Comparison of ENCODE assay signal across 8 cellular contexts in the genomic region with DNA sequence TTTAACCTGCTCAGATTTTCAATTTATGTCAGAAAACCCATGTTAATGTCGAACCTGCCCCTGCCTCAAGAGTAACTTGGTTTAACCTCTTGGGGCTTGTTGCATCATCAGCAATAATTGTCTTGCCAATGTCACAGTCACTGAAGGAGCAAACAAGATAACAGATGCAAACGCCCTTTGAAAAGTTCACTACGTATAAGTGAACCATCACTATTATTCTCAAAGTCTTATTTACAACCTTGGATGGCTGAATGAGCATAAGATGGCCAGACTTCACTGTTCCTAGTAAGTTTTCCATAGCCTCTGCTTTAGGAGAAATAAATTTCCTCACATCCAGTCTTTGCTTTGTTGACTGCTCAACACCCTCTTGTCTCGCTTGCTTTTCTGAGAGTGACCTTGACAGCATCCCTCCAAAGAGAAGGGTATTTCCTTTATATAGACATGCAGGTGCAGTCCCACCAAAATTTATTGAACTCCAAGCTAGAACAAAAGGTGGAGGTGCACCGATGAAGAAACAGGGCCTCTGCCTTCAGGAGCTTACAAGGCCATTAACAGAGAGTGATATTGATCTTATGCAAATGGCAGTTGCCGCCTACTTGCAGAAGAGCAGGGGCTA. TPM values are rescaled to one million over a fixed set of nuclear protein-coding genes. Genes with fewer than 3 reads are reported as not detected.
DNase-seq lines count a peak whose midpoint lies in the region; ATAC-seq and TF ChIP-seq lines count a peak whose summit lies in the region.

No MANE protein-coding gene starts in this region.

- TF ChIP-seq CTCF in SK-N-SH (IDR thresholded peaks at IDR 0.05), result no peak

- H3K27ac Mint-ChIP-seq in activated CD8-positive, alpha-beta T cell treated with anti-CD3 and anti-CD28 coated beads, Interleukin-2, amount 10 ng/mL, durations not matched to agents 7 days and 5 days, result peak overlapping the region; percentile 93

- H3F3A ChIP-seq in SK-N-SH (replicated peaks; ENCODE audit: insufficient read depth), result peaks cover 21% of the 10 kb centered on the region

- no peaks in the 10 kb centered on the region for H3K9me3 Mint-ChIP-seq in activated CD8-positive, alpha-beta T cell treated with anti-CD3 and anti-CD28 coated beads, Interleukin-2, amount 10 ng/mL, durations not matched to agents 7 days and 5 days (ENCODE audit: insufficient read depth)

- peaks cover 9% of the 10 kb centered on the region for H3K36me3 Mint-ChIP-seq in activated CD8-positive, alpha-beta T cell treated with anti-CD3 and anti-CD28 coated beads, Interleukin-2, amount 10 ng/mL, durations not matched to agents 7 days and 5 days (ENCODE audit: low read depth)

- peak overlapping the region; percentile 83; the same call in 1 of the 2 replicates for H3K9ac ChIP-seq in SK-N-SH
- H3K9ac ChIP-seq in stomach smooth muscle (ENCODE audit: low read length in 2 of 2), result peak overlapping the region; percentile 37 to 56

- H3K36me3 ChIP-seq in SK-N-SH (replicated peaks in 1 of 2; ENCODE audit: control insufficient read depth in 1 of 2, insufficient read depth in 2 of 2, low read length in 1 of 2) (peaks cover 2 to 5% of the 10 kb centered on the region in 2 experiments), stomach smooth muscle (ENCODE audit: control insufficient read depth in 2 of 2, insufficient read depth in 2 of 2, low read length in 2 of 2) (no peaks in the 10 kb centered on the region)

- peak overlapping the region; percentile 87 to 97 for H3K27ac ChIP-seq in SK-N-SH (ENCODE audit: low read depth in 2 of 2, low read length in 1 of 2)
- H3K27ac ChIP-seq in stomach smooth muscle (ENCODE audit: low read length), result peak overlapping the region; percentile 88

- H4K20me1 ChIP-seq in SK-N-SH (ENCODE audit: insufficient read depth), result peaks cover 32% of the 10 kb centered on the region

- no peak for TF ChIP-seq RAD21 in SK-N-SH (IDR thresholded peaks at IDR 0.05; ENCODE audit: low read length)

- peak overlapping the region; percentile 98 for H3K4me3 Mint-ChIP-seq in activated CD8-positive, alpha-beta T cell treated with anti-CD3 and anti-CD28 coated beads, Interleukin-2, amount 10 ng/mL, durations not matched to agents 7 days and 5 days

- peaks cover 33% of the 10 kb centered on the region for H3K4me1 Mint-ChIP-seq in activated CD8-positive, alpha-beta T cell treated with anti-CD3 and anti-CD28 coated beads, Interleukin-2, amount 10 ng/mL, durations not matched to agents 7 days and 5 days (ENCODE audit: low read depth)

- TF ChIP-seq EP300 in SK-N-SH (IDR thresholded peaks at IDR 0.05; ENCODE audit: borderline replicate concordance in 1 of 2, low read depth in 1 of 2, low read length in 1 of 2), result no peak

- no peak for DNase-seq in SK-N-SH
- no peak for DNase-seq in activated CD8-positive, alpha-beta T cell treated with anti-CD3 and anti-CD28 coated beads, Interleukin-2, amount 10 ng/mL, durations not matched to agents 7 days and 5 days
- DNase-seq in NCI-H187 treated with DMSO at 0.1 percent for 48 hours (lab: John Stamatoyannopoulos, UW), result no peak
- DNase-seq in SHP77 (lab: John Stamatoyannopoulos, UW), result no peak

- POLR2A ChIA-PET in SK-N-SH (lab: Yijun Ruan, JAX), result interaction anchor here (0.6 to 2.4 kb wide), 14 partner anchors 14 to 681 kb away, joined by 3 to 20 read pairs (median 4); partner anchors contain the start of genes MAGI3, PPM1J and SLC16A1
- POLR2A ChIA-PET in activated CD8-positive, alpha-beta T cell treated with anti-CD3 and anti-CD28 coated beads, Interleukin-2, amount 10 ng/mL, durations not matched to agents 7 days and 5 days (lab: Charles Lee), result interaction anchor here (0.6 to 2.2 kb wide), 6 partner anchors 27 to 454 kb away, joined by 3 to 14 read pairs (median 4); partner anchors contain the start of genes SLC16A1 and ST7L

- CTCF ChIA-PET in SK-N-SH (lab: Yijun Ruan, JAX), result interaction anchor here (0.6 to 3.2 kb wide), 100 partner anchors 10 to 846 kb away, joined by 3 to 66 read pairs (median 4); partner anchors contain the start of genes MAGI3, PPM1J, RSBN1 and SLC16A1
- CTCF ChIA-PET in activated CD8-positive, alpha-beta T cell treated with anti-CD3 and anti-CD28 coated beads, Interleukin-2, amount 10 ng/mL, durations not matched to agents 7 days and 5 days (lab: Charles Lee), result interaction anchor here (0.6 to 4.7 kb wide), 89 partner anchors 9 to 809 kb away, joined by 3 to 67 read pairs (median 4); partner anchors contain the start of genes PHTF1, PPM1J, RSBN1 and SLC16A1

- H3K4me3 ChIP-seq in SK-N-SH (ENCODE audit: low read depth in 2 of 2, low read length in 1 of 2), result peak overlapping the region; percentile 90 to 96
- H3K4me3 ChIP-seq in iPS-18c (ENCODE audit: insufficient read depth, low read depth, low read length), result peak overlapping the region; percentile 94; the same call in 1 of the 2 replicates
- peak overlapping the region; percentile 95 to 97 for H3K4me3 ChIP-seq in stomach smooth muscle (ENCODE audit: low read length in 2 of 2)

- no peaks in the 10 kb centered on the region for H3K9me2 ChIP-seq in SK-N-SH

- H3K27me3 Mint-ChIP-seq in activated CD8-positive, alpha-beta T cell treated with anti-CD3 and anti-CD28 coated beads, Interleukin-2, amount 10 ng/mL, durations not matched to agents 7 days and 5 days (ENCODE audit: low read depth), result no peaks in the 10 kb centered on the region

- peak overlapping the region; percentile 93 for H2AFZ ChIP-seq in SK-N-SH (ENCODE audit: low read depth)

- H3K27me3 ChIP-seq in SK-N-SH (ENCODE audit: insufficient read depth), result no peaks in the 10 kb centered on the region
- H3K27me3 ChIP-seq in stomach smooth muscle (ENCODE audit: control insufficient read depth in 1 of 2, insufficient read depth in 2 of 2, low read length in 2 of 2), result no peaks in the 10 kb centered on the region

- H3K4me1 ChIP-seq in SK-N-SH (ENCODE audit: control insufficient read depth in 1 of 2, insufficient read depth in 2 of 2, low read depth in 1 of 2, low read length in 1 of 2) (peaks cover 6 to 7% of the 10 kb centered on the region in 2 experiments; a peak in 3 of 4 replicates), stomach smooth muscle (ENCODE audit: control insufficient read depth, insufficient read depth, low read length) (peaks cover 10% of the 10 kb centered on the region)

- H3K79me2 ChIP-seq in SK-N-SH (ENCODE audit: insufficient read depth), result peaks cover 41% of the 10 kb centered on the region

- 66% methylated on average over 6 of the region's 6 CpGs for WGBS in SK-N-SH (ENCODE audit: low lambda C conversion rate)

- ATAC-seq in SK-N-SH treated with all-trans-retinoic acid at 6 μM for 48 hours, result no peak
- ATAC-seq in activated CD8-positive, alpha-beta T cell treated with anti-CD3 and anti-CD28 coated beads, Interleukin-2, amount 10 ng/mL, durations not matched to agents 7 days and 5 days, result no peak
- no peak for ATAC-seq in HG02840 (IDR thresholded peaks at IDR 0.05; ENCODE audit: low FRiP score, unreplicated experiment)

- H3K4me2 ChIP-seq in SK-N-SH, result peak overlapping the region; percentile 82

- no peaks in the 10 kb centered on the region for H3K9me3 ChIP-seq in SK-N-SH
- H3K9me3 ChIP-seq in iPS-18c (ENCODE audit: control insufficient read depth, insufficient read depth, low read length), result no peaks in the 10 kb centered on the region
- H3K9me3 ChIP-seq in stomach smooth muscle (ENCODE audit: control insufficient read depth in 2 of 2, low read length in 2 of 2), result no peaks in the 10 kb centered on the region

TF ChIP-seq in SK-N-SH, 30 proteins besides CTCF, POLR2A, EP300 and RAD21:
- TF ChIP-seq GATA2 (CRISPR knock-in tag; IDR thresholded peaks at IDR 0.05), result peak; percentile 84
- TF ChIP-seq, protein P1, sequence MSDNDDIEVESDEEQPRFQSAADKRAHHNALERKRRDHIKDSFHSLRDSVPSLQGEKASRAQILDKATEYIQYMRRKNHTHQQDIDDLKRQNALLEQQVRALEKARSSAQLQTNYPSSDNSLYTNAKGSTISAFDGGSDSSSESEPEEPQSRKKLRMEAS (IDR thresholded peaks at IDR 0.05; ENCODE audit: low read depth), result no peak

TF ChIP-seq in SK-N-SH treated with all-trans-retinoic acid at 6 μM for 48 hours, 23 proteins besides CTCF, POLR2A, EP300 and RAD21 (continues in another document):
- TF ChIP-seq CSRNP3 (CRISPR knock-in tag; IDR thresholded peaks at IDR 0.05), result no peak
- TF ChIP-seq, protein P2, sequence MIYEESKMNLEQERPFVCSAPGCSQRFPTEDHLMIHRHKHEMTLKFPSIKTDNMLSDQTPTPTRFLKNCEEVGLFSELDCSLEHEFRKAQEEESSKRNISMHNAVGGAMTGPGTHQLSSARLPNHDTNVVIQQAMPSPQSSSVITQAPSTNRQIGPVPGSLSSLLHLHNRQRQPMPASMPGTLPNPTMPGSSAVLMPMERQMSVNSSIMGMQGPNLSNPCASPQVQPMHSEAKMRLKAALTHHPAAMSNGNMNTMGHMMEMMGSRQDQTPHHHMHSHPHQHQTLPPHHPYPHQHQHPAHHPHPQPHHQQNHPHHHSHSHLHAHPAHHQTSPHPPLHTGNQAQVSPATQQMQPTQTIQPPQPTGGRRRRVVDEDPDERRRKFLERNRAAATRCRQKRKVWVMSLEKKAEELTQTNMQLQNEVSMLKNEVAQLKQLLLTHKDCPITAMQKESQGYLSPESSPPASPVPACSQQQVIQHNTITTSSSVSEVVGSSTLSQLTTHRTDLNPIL (CRISPR knock-in tag; IDR thresholded peaks at IDR 0.05; ENCODE audit: low read depth), result no peak

RNA-seq across cellular contexts. Expression of gene LRIG2, which starts 0.7 kb away (rescaled TPM):
- 3.8 and 4.9 TPM in 2 replicates for polyA plus RNA-seq in SK-N-SH (2012; rRNA removed)
- 2.1 and 2.7 TPM in 2 replicates for polyA plus RNA-seq in SK-N-SH (2012; cell fraction: cytosol; rRNA removed)
- polyA plus RNA-seq in SK-N-SH (2012; cell fraction: nucleus; rRNA removed), result 9.2 and 16.5 TPM in 2 replicates
- 10 to 100 TPM; 13.7 to 15.6 TPM for total RNA-seq in activated CD8-positive, alpha-beta T cell treated with anti-CD3 and anti-CD28 coated beads, Interleukin-2, amount 10 ng/mL, durations not matched to agents 7 days and 5 days
